Comparison of ENCODE assay signal across 8 cellular contexts in genomic region chr17:49361129-49361901, GRCh38. TPM values are rescaled to one million over a fixed set of nuclear protein-coding genes. Genes with fewer than 3 reads are reported as not detected.
A peak's percentile ranks its signal among the peaks of the same experiment; 100 is the strongest.
DNase-seq lines count a peak whose midpoint lies in the region; ATAC-seq and TF ChIP-seq lines count a peak whose summit lies in the region.

No MANE protein-coding gene starts in this region.

- H3K4me1 Mint-ChIP-seq in endothelial cell (ENCODE audit: unreplicated experiment): peaks cover 20% of the 10 kb centered on the region

- peak; percentile 26 to 48 for DNase-seq in NOMO-1 (lab: John Stamatoyannopoulos, UW; ENCODE audit: unreplicated experiment in 2 of 2)
- DNase-seq in NOMO-1 treated with dmso at 0.1 percent for 144 hours (lab: John Stamatoyannopoulos, UW; ENCODE audit: unreplicated experiment): no peak
- DNase-seq in NCI-H526 (lab: John Stamatoyannopoulos, UW): peak; percentile 72 to 80
- peak; percentile 40 to 50 (median 47) for DNase-seq in activated CD8-positive, alpha-beta memory T cell treated with anti-CD3 and anti-CD28 coated beads for 48 hours (ENCODE audit: low read depth in 2 of 3, low spot score in 2 of 3)
- no peak for DNase-seq in endothelial cell (ENCODE audit: low spot score)
- DNase-seq in stimulated activated CD8-positive, alpha-beta memory T cell treated with anti-CD3 and anti-CD28 coated beads, Interleukin-4, amount 100 ng/mL, for 24 hours (ENCODE audit: low read depth): peak; percentile 61

- peak overlapping the region; percentile 87 for H3K27ac Mint-ChIP-seq in endothelial cell (ENCODE audit: unreplicated experiment)

- H3K9me3 ChIP-seq in mucosa of rectum (ENCODE audit: control insufficient read depth in 2 of 2, low read length in 2 of 2): no peaks in the 10 kb centered on the region

- H3K9ac ChIP-seq in mucosa of rectum (ENCODE audit: low read depth in 1 of 2, low read length in 2 of 2): peak overlapping the region; percentile 85 to 90

- H3K27me3 Mint-ChIP-seq in endothelial cell (ENCODE audit: unreplicated experiment): peaks cover 2% of the 10 kb centered on the region

- H3K27ac ChIP-seq in mucosa of rectum (ENCODE audit: low read depth in 2 of 2, low read length in 2 of 2): peak overlapping the region; percentile 87 to 90

- H3K36me3 ChIP-seq in mucosa of rectum (ENCODE audit: control insufficient read depth in 2 of 2, insufficient read depth in 2 of 2, low read length in 2 of 2): no peaks in the 10 kb centered on the region

- peak overlapping the region; percentile 80 to 93 for H3K4me3 ChIP-seq in mucosa of rectum (ENCODE audit: low read length in 2 of 2)

- H3K27me3 ChIP-seq in mucosa of rectum (ENCODE audit: control insufficient read depth in 2 of 2, insufficient read depth in 2 of 2, low read length in 2 of 2): no peaks in the 10 kb centered on the region

- ATAC-seq in HG03039 (IDR thresholded peaks at IDR 0.05; ENCODE audit: unreplicated experiment): peak; percentile 23

- TF ChIP-seq CTCF in endothelial cell (IDR thresholded peaks at IDR 0.05; ENCODE audit: unreplicated experiment): no peak

- peak overlapping the region; percentile 98 for H3K4me3 Mint-ChIP-seq in endothelial cell (ENCODE audit: unreplicated experiment)

- no peaks in the 10 kb centered on the region for H3K36me3 Mint-ChIP-seq in endothelial cell (ENCODE audit: low read depth, unreplicated experiment)

- no peaks in the 10 kb centered on the region for H3K9me3 Mint-ChIP-seq in endothelial cell (ENCODE audit: unreplicated experiment)

- H3K4me1 ChIP-seq in mucosa of rectum (ENCODE audit: control insufficient read depth in 2 of 2, insufficient read depth in 2 of 2, low read length in 2 of 2): peaks cover 29 to 30% of the 10 kb centered on the region in 2 donors

RNA-seq across cellular contexts. Expression of gene ZNF652, which starts 0.7 kb away (rescaled TPM):
- total RNA-seq in endothelial cell (ENCODE audit: unreplicated experiment): 36.0 TPM

RNA-seq across cellular contexts. Expression of gene PHB1, which starts 53.4 kb away (rescaled TPM):
- total RNA-seq in endothelial cell (ENCODE audit: unreplicated experiment): 181 TPM

Comparison
In these comparisons a context has a peak if more than half of its experiments do, and no peak if none do; other contexts are left out.
1. DNase-seq: peak in NOMO-1 (2 of 2), NCI-H526 (2 of 2), activated CD8-positive, alpha-beta memory T cell treated with anti-CD3 and anti-CD28 coated beads for 48 hours (3 of 3) and stimulated activated CD8-positive, alpha-beta memory T cell treated with anti-CD3 and anti-CD28 coated beads, Interleukin-4, amount 100 ng/mL, for 24 hours (single experiment); none in NOMO-1 treated with dmso at 0.1 percent for 144 hours (single experiment) and endothelial cell (single experiment).